ENCODE assay signal across 22 cellular contexts in genomic region chr11:106101797-106102196, GRCh38.
DNase-seq lines count a peak whose midpoint lies in the region; ATAC-seq and TF ChIP-seq lines count a peak whose summit lies in the region.
"Had no signal": no experiment of that assay in that cellular context is flagged by ENCODE, and none has a peak within 500 bp of the region (broad histone marks: within the 10 kb centered on the region; RNA-seq: fewer than 3 reads in every experiment).

No MANE protein-coding gene starts in this region.

- no peak overlapping the region for H3K4me3 ChIP-seq in epithelial cell of esophagus (ENCODE audit: low read length)
- H3K4me3 ChIP-seq in skeletal muscle cell (ENCODE audit: low read depth, low read length): no peak overlapping the region
- H3K4me3 ChIP-seq: adrenal gland, pancreas, sigmoid colon, SJCRH30 had no signal

- DNase-seq in DMS53 (lab: John Stamatoyannopoulos, UW): peak; percentile 23
- no peak for DNase-seq in DMS53 treated with DMSO at 0.1 percent for 48 hours (lab: John Stamatoyannopoulos, UW; ENCODE audit: unreplicated experiment)
- DNase-seq in RKO (ENCODE audit: low spot score): peak; percentile 63
- peak; percentile 65 for DNase-seq in epithelial cell of esophagus (ENCODE audit: low read depth)
- DNase-seq in skeletal muscle cell (ENCODE audit: low read depth): peak; percentile 16
- DNase-seq: activated CD8-positive, alpha-beta memory T cell treated with anti-CD3 and anti-CD28 coated beads, Interleukin-2, amount 50 U/mL, for 48 hours; activated effector memory CD4-positive, alpha-beta T cell treated with anti-CD3 and anti-CD28 coated beads, Interleukin-2, amount 50 U/mL, for 16 hours; adrenal gland; DMS153; endodermal cell; GOT3; naive thymus-derived CD8-positive, alpha-beta T cell; pancreas; PC-3; sigmoid colon; SJCRH30; stimulated activated CD4-positive, alpha-beta T cell treated with anti-CD3 and anti-CD28 coated beads, Interleukin-2, amount 100 ng/mL, for 24 hours; T-helper 2 cell; WERI-Rb-1 had no signal

- TF ChIP-seq CTCF in epithelial cell of esophagus (IDR thresholded peaks at IDR 0.05; ENCODE audit: insufficient read depth, low read depth, low read length, missing control alignments): no peak

- no peak for ATAC-seq in HG03521 (IDR thresholded peaks at IDR 0.05; ENCODE audit: unreplicated experiment)
- no peak for ATAC-seq in GM21619 (IDR thresholded peaks at IDR 0.05; ENCODE audit: unreplicated experiment)
- no peak for ATAC-seq in GM19452 (IDR thresholded peaks at IDR 0.05; ENCODE audit: unreplicated experiment)
- ATAC-seq: naive thymus-derived CD8-positive, alpha-beta T cell; pancreas; PC-3 had no signal
